In genomic region chr19:18063463-18063862, GRCh38 we compare ENCODE assay signal across 13 cellular contexts. TPM values are rescaled to one million over a fixed set of nuclear protein-coding genes. Genes with fewer than 3 reads are reported as not detected.
DNase-seq lines count a peak whose midpoint lies in the region; ATAC-seq, FAIRE-seq and TF ChIP-seq lines count a peak whose summit lies in the region.
"Had no signal": no experiment of that assay in that cellular context is flagged by ENCODE, and none has a peak within 500 bp of the region (broad histone marks: within the 10 kb centered on the region; RNA-seq: fewer than 3 reads in every experiment).

No MANE protein-coding gene starts in this region.

- H3K27me3 Mint-ChIP-seq in activated CD4-positive, alpha-beta memory T cell treated with anti-CD3 and anti-CD28 coated beads for 36 hours: no peaks in the 10 kb centered on the region
- no peaks in the 10 kb centered on the region for H3K27me3 Mint-ChIP-seq in stimulated activated memory B cell treated with anti-CD40 and anti-IgM and Interleukin-4, amounts not matched to agents 10 μg/mL and 1 μg/mL and 100 μg/mL, for 72 hours

- no peaks in the 10 kb centered on the region for H3K9me3 Mint-ChIP-seq in activated CD4-positive, alpha-beta memory T cell treated with anti-CD3 and anti-CD28 coated beads for 36 hours
- no peaks in the 10 kb centered on the region for H3K9me3 Mint-ChIP-seq in stimulated activated memory B cell treated with anti-CD40 and anti-IgM and Interleukin-4, amounts not matched to agents 10 μg/mL and 1 μg/mL and 100 μg/mL, for 72 hours
- H3K9me3 Mint-ChIP-seq: activated T-helper 1 cell treated with anti-CD3 and anti-CD28 coated beads, Interleukin-12 subunit alpha, Interleukin-12 subunit beta, Interleukin-2, Interleukin-4 antibody, amounts not matched to agents 30 ng/mL and 10 ng/mL and 1 ng/mL, durations not matched to agents 14 hours and 24 hours and 36 hours had no signal

- H3K36me3 ChIP-seq in BE2C (no peaks in the 10 kb centered on the region), right lobe of liver (no peaks in the 10 kb centered on the region)

- peaks cover 5% of the 10 kb centered on the region for H3K36me3 Mint-ChIP-seq in activated CD4-positive, alpha-beta memory T cell treated with anti-CD3 and anti-CD28 coated beads for 36 hours
- peaks cover 48% of the 10 kb centered on the region for H3K36me3 Mint-ChIP-seq in stimulated activated memory B cell treated with anti-CD40 and anti-IgM and Interleukin-4, amounts not matched to agents 10 μg/mL and 1 μg/mL and 100 μg/mL, for 72 hours

- no peak overlapping the region for H3K4me3 Mint-ChIP-seq in activated CD4-positive, alpha-beta memory T cell treated with anti-CD3 and anti-CD28 coated beads for 36 hours
- no peak overlapping the region for H3K4me3 Mint-ChIP-seq in stimulated activated memory B cell treated with anti-CD40 and anti-IgM and Interleukin-4, amounts not matched to agents 10 μg/mL and 1 μg/mL and 100 μg/mL, for 72 hours
- H3K4me3 Mint-ChIP-seq: activated T-helper 1 cell treated with anti-CD3 and anti-CD28 coated beads, Interleukin-12 subunit alpha, Interleukin-12 subunit beta, Interleukin-2, Interleukin-4 antibody, amounts not matched to agents 30 ng/mL and 10 ng/mL and 1 ng/mL, durations not matched to agents 14 hours and 24 hours and 36 hours had no signal

- DNase-seq in BE2C (peak; percentile 47), GM12891 (ENCODE audit: insufficient read length, low spot score) (no peak), right lobe of liver (peak in 2 of 3 donors; percentile 40 to 67), germinal center (ENCODE audit: low spot score) (no peak), D721Med (ENCODE audit: insufficient read length, low spot score) (no peak), DMS79 treated with DMSO at 0.1 percent for 48 hours (lab: John Stamatoyannopoulos, UW) (no peak)
- peak; percentile 61 for DNase-seq in activated CD4-positive, alpha-beta memory T cell treated with anti-CD3 and anti-CD28 coated beads for 36 hours
- DNase-seq: DMS79, NCI-H1436 treated with DMSO at 0.1 percent for 48 hours had no signal

- peak; percentile 54 for TF ChIP-seq CTCF in BE2C (IDR thresholded peaks at IDR 0.05; ENCODE audit: low read depth, low read length)
- peak in 2 of 4 donors; percentile 26 to 41 for TF ChIP-seq CTCF in right lobe of liver (IDR thresholded peaks at IDR 0.05)
- no peak for TF ChIP-seq CTCF in D721Med (IDR thresholded peaks at IDR 0.05; ENCODE audit: insufficient read depth, missing control alignments)

- no peaks in the 10 kb centered on the region for H3K4me1 ChIP-seq in BE2C
- peaks cover 0 to 2% (median 0%) of the 10 kb centered on the region in 4 donors for H3K4me1 ChIP-seq in right lobe of liver

- ATAC-seq in right lobe of liver: peak in 3 of 4 donors; percentile 56 to 73 (median 62)
- ATAC-seq in stimulated activated memory B cell treated with anti-CD40 and anti-IgM and Interleukin-4, amounts not matched to agents 10 μg/mL and 1 μg/mL and 100 μg/mL, for 72 hours: no peak
- ATAC-seq: Right ventricle myocardium inferior had no signal

- TF ChIP-seq POLR2A in GM12891 (IDR thresholded peaks at IDR 0.05; ENCODE audit: low read depth, low read length): no peak
- TF ChIP-seq POLR2A in right lobe of liver (IDR thresholded peaks at IDR 0.05): no peak

- H3K27me3 ChIP-seq in BE2C (no peaks in the 10 kb centered on the region), right lobe of liver (no peaks in the 10 kb centered on the region)

- WGBS in right lobe of liver (ENCODE audit: insufficient coverage, low coverage, low lambda C conversion rate, missing lambda C conversion rate): 79% methylated on average over 4 of the region's 5 CpGs

- H3K9me3 ChIP-seq in BE2C (no peaks in the 10 kb centered on the region), right lobe of liver (no peaks in the 10 kb centered on the region)

- POLR2A ChIA-PET in activated CD4-positive, alpha-beta memory T cell treated with anti-CD3 and anti-CD28 coated beads for 36 hours (lab: Charles Lee): no interaction called here

- H3K4me3 ChIP-seq in BE2C (ENCODE audit: low read depth, low read length) (no peak overlapping the region), right lobe of liver (no peak overlapping the region)

- H3K27ac Mint-ChIP-seq in activated CD4-positive, alpha-beta memory T cell treated with anti-CD3 and anti-CD28 coated beads for 36 hours: no peak overlapping the region
- H3K27ac Mint-ChIP-seq in stimulated activated memory B cell treated with anti-CD40 and anti-IgM and Interleukin-4, amounts not matched to agents 10 μg/mL and 1 μg/mL and 100 μg/mL, for 72 hours: no peak overlapping the region
- H3K27ac Mint-ChIP-seq: activated T-helper 1 cell treated with anti-CD3 and anti-CD28 coated beads, Interleukin-12 subunit alpha, Interleukin-12 subunit beta, Interleukin-2, Interleukin-4 antibody, amounts not matched to agents 30 ng/mL and 10 ng/mL and 1 ng/mL, durations not matched to agents 14 hours and 24 hours and 36 hours had no signal

- H3K27ac ChIP-seq in right lobe of liver: no peak overlapping the region

- FAIRE-seq in GM12891 (lab: Jason Lieb, UNC) (peak; percentile 45), D721Med (lab: Jason Lieb, UNC) (no peak)

- peaks cover 3% of the 10 kb centered on the region for H3K4me1 Mint-ChIP-seq in activated CD4-positive, alpha-beta memory T cell treated with anti-CD3 and anti-CD28 coated beads for 36 hours (ENCODE audit: low read depth)
- H3K4me1 Mint-ChIP-seq in stimulated activated memory B cell treated with anti-CD40 and anti-IgM and Interleukin-4, amounts not matched to agents 10 μg/mL and 1 μg/mL and 100 μg/mL, for 72 hours: peaks cover 3% of the 10 kb centered on the region

- CTCF ChIA-PET in activated CD4-positive, alpha-beta memory T cell treated with anti-CD3 and anti-CD28 coated beads for 36 hours (lab: Charles Lee): interaction anchor here (0.7 to 1.6 kb wide), 6 partner anchors 46 to 349 kb away, joined by 3 to 9 read pairs (median 4); no protein-coding TSS in a partner anchor

- intact Hi-C loops in activated CD4-positive, alpha-beta memory T cell treated with anti-CD3 and anti-CD28 coated beads for 36 hours (cut with micrococcal nuclease): no loop called here
- intact Hi-C loops in right lobe of liver (cut with DNase I): loop anchor here in 1 of 2 donors (5.0 to 10.0 kb wide), 2 partner anchors 61 to 119 kb away; no protein-coding TSS in a partner anchor

TF ChIP-seq in GM12891, 5 proteins besides CTCF, POLR2A, EP300 and RAD21:
- no peak for TF ChIP-seq PAX5 (IDR thresholded peaks at IDR 0.05; ENCODE audit: insufficient read depth, low read length, severe bottlenecking)
- no peak for TF ChIP-seq POLR2AphosphoS5 (IDR thresholded peaks at IDR 0.05; ENCODE audit: low read depth, low read length)
- no peak for TF ChIP-seq POU2F2 (IDR thresholded peaks at IDR 0.05; ENCODE audit: low read depth, low read length)
- TF ChIP-seq TAF1 (IDR thresholded peaks at IDR 0.05; ENCODE audit: low read depth, low read length): no peak
- TF ChIP-seq SPI1 (IDR thresholded peaks at IDR 0.05; ENCODE audit: low read depth, low read length): no peak

RNA-seq across cellular contexts. Expression of gene IL12RB1, which starts 23.3 kb away (rescaled TPM):
- polyA plus RNA-seq in BE2C (2012; ENCODE audit: insufficient read depth, insufficient read length, low read depth): not detected
- polyA plus RNA-seq in GM12891 (2012; ENCODE audit: low read depth, missing spikeins): 13.5 TPM
- 10 to 100 TPM; 22.6 to 23.3 TPM for total RNA-seq in activated CD4-positive, alpha-beta memory T cell treated with anti-CD3 and anti-CD28 coated beads for 36 hours
- 1 to 10 TPM in 1 of 6 experiments, under 1 TPM in 5; 0.25 to 2.0 (median 0.70) TPM for total RNA-seq in right lobe of liver
- total RNA-seq: pulmonary artery endothelial cell had no signal

RNA-seq across cellular contexts. Expression of gene MAST3, which starts 34.1 kb away (rescaled TPM):
- polyA plus RNA-seq in BE2C (2012; ENCODE audit: insufficient read depth, insufficient read length, low read depth): 3.7 TPM
- polyA plus RNA-seq in GM12891 (2012; ENCODE audit: low read depth, missing spikeins): 7.2 TPM
- 10 to 100 TPM; 22.5 to 23.8 TPM for total RNA-seq in activated CD4-positive, alpha-beta memory T cell treated with anti-CD3 and anti-CD28 coated beads for 36 hours
- total RNA-seq in right lobe of liver: 10 to 100 TPM in 3 of 6 experiments, 1 to 10 TPM in 3; 8.0 to 17.9 (median 10.0) TPM

RNA-seq across cellular contexts. Expression of gene ARRDC2, which starts 55.5 kb away (rescaled TPM):
- polyA plus RNA-seq in BE2C (2012; ENCODE audit: insufficient read depth, insufficient read length, low read depth): 2.8 TPM
- polyA plus RNA-seq in GM12891 (2012; ENCODE audit: low read depth, missing spikeins): 3.6 TPM
- 10 to 100 TPM; 28.2 to 28.6 TPM for total RNA-seq in activated CD4-positive, alpha-beta memory T cell treated with anti-CD3 and anti-CD28 coated beads for 36 hours
- total RNA-seq in right lobe of liver: 10 to 100 TPM in 4 of 6 experiments, 1 to 10 TPM in 2; 3.6 to 28.5 (median 10.8) TPM

Comparison
In these comparisons a context has a peak if more than half of its experiments do, and no peak if none do; other contexts are left out.
1. DNase-seq: peak in BE2C (single experiment), activated CD4-positive, alpha-beta memory T cell treated with anti-CD3 and anti-CD28 coated beads for 36 hours (single experiment) and right lobe of liver (2 of 3); none in GM12891 (single experiment), germinal center (single experiment), D721Med (single experiment) and DMS79 treated with DMSO at 0.1 percent for 48 hours (single experiment).
2. RNA of gene IL12RB1, which starts 23.3 kb away (total RNA-seq): 22.6 to 23.3 TPM in activated CD4-positive, alpha-beta memory T cell treated with anti-CD3 and anti-CD28 coated beads for 36 hours; 0.25 to 2.0 TPM in right lobe of liver; every median in the first group is over 4 times any median in the second.